11 cellular contexts compared by ENCODE assay signal in genomic region chr1:107499139-107499744, GRCh38.
A peak's percentile ranks its signal among the peaks of the same experiment; 100 is the strongest.
DNase-seq lines count a peak whose midpoint lies in the region; ATAC-seq lines count a peak whose summit lies in the region.
"Had no signal": no experiment of that assay in that cellular context is flagged by ENCODE, and none has a peak within 500 bp of the region (broad histone marks: within the 10 kb centered on the region; RNA-seq: fewer than 3 reads in every experiment).

No MANE protein-coding gene starts in this region.

- ATAC-seq in GM18508 (IDR thresholded peaks at IDR 0.05; ENCODE audit: insufficient read depth, unreplicated experiment), result peak; percentile 93
- peak; percentile 96 for ATAC-seq in GM19463 (IDR thresholded peaks at IDR 0.05; ENCODE audit: unreplicated experiment)
- peak; percentile 98 for ATAC-seq in HG02938 (IDR thresholded peaks at IDR 0.05; ENCODE audit: unreplicated experiment)
- peak; percentile 99 for ATAC-seq in HG03575 (IDR thresholded peaks at IDR 0.05; ENCODE audit: extremely low read depth, insufficient number of reproducible peaks, low FRiP score, unreplicated experiment)
- no peak for ATAC-seq in Right ventricle myocardium superior (ENCODE audit: poor library complexity)
- ATAC-seq: CD8-positive, alpha-beta T cell had no signal

- intact Hi-C loops in Right ventricle myocardium superior (cut with DNase I), result no loop called here

- DNase-seq in stimulated activated CD4-positive, alpha-beta T cell treated with anti-CD3 and anti-CD28 coated beads, Interleukin-4, amount 100 ng/mL, for 1 hour, result no peak
- no peak for DNase-seq in stimulated activated CD4-positive, alpha-beta T cell treated with anti-CD3 and anti-CD28 coated beads, Interleukin-2, amount 100 ng/mL, for 48 hours
- DNase-seq in NCI-H82 treated with DMSO at 0.1 percent for 48 hours (lab: John Stamatoyannopoulos, UW; ENCODE audit: unreplicated experiment), result no peak
- no peak for DNase-seq in Right ventricle myocardium superior
- DNase-seq: CD8-positive, alpha-beta T cell; Kasumi-1; NCI-H524 had no signal
